Comparison of ENCODE assay signal across 21 cellular contexts in the genomic region with DNA sequence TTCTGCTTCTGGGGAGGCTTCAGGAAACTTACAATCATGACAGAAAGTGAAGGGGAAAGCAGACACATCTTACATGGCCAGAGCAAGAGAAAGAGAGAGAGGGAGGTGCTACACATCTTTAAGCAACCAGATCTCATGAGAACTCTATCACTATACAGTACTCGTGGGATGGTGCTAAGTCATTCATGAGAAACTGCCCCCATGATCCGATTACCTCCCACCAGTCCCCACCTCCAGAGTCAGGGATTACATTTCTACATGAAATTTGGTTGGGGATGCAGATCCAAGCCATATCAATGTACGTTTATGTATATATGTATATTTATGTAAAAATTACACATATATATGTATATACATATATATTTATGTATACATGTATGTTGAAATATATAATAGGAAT. TPM values are rescaled to one million over a fixed set of nuclear protein-coding genes. Genes with fewer than 3 reads are reported as not detected.
DNase-seq lines count a peak whose midpoint lies in the region; ATAC-seq, FAIRE-seq and TF ChIP-seq lines count a peak whose summit lies in the region.
"Had no signal": no experiment of that assay in that cellular context is flagged by ENCODE, and none has a peak within 500 bp of the region (broad histone marks: within the 10 kb centered on the region; RNA-seq: fewer than 3 reads in every experiment).

No MANE protein-coding gene starts in this region.

- no peak overlapping the region for H3K4me3 ChIP-seq in HEK293 (ENCODE audit: low read depth, low read length)
- no peak overlapping the region for H3K4me3 ChIP-seq in K562
- H3K4me3 ChIP-seq in Peyer's patch: no peak overlapping the region
- H3K4me3 ChIP-seq: GM23338 had no signal

- H3K36me3 Mint-ChIP-seq in nephron progenitor cell (ENCODE audit: low read depth): no peaks in the 10 kb centered on the region
- H3K36me3 Mint-ChIP-seq: CD4-positive, alpha-beta memory T cell had no signal

- H3K4me1 ChIP-seq in HEK293 (ENCODE audit: control insufficient read depth, insufficient read depth, low read length): 0 out of 2 replicates have a peak, but pooled peaks cover 2% of the 10 kb centered on the region
- H3K4me1 ChIP-seq in K562 (replicated peaks in 1 of 2; ENCODE audit: control insufficient read depth in 2 of 2, insufficient read depth in 2 of 2, low read length in 2 of 2): peaks cover 0 to 7% of the 10 kb centered on the region in 2 experiments; a peak in 2 of 5 replicates
- H3K4me1 ChIP-seq in Peyer's patch: no peaks in the 10 kb centered on the region

- peaks cover 7% of the 10 kb centered on the region for H3K4me1 Mint-ChIP-seq in nephron progenitor cell
- H3K4me1 Mint-ChIP-seq: CD4-positive, alpha-beta memory T cell had no signal

- H3K9me3 ChIP-seq in HEK293 (ENCODE audit: control insufficient read depth, insufficient read depth, low read depth, low read length) (no peaks in the 10 kb centered on the region), K562 (replicated peaks; ENCODE audit: control insufficient read depth, insufficient read depth, low read depth, low read length) (no peaks in the 10 kb centered on the region), Peyer's patch (no peaks in the 10 kb centered on the region)

- no peak overlapping the region for H3K9ac ChIP-seq in K562 (ENCODE audit: insufficient read depth in 1 of 2, low read depth in 2 of 2, low read length in 2 of 2)

- CTCF ChIA-PET in HEK293 (lab: Yijun Ruan, JAX): no interaction called here
- CTCF ChIA-PET in K562 (lab: Yijun Ruan, JAX; ENCODE audit: low intra/inter-chr PET ratio): interaction anchor here (0.5 kb wide), 1 partner anchor 224 kb away, joined by 4 read pairs; no protein-coding TSS in a partner anchor

- peak overlapping the region; percentile 55; the same call in 1 of the 2 replicates for H2AFZ ChIP-seq in K562 (ENCODE audit: low read depth, low read length)
- H2AFZ ChIP-seq: GM23338 had no signal

- FAIRE-seq in RCC 7860 (lab: Jason Lieb, UNC): peak; percentile 20
- no peak for FAIRE-seq in K562 (lab: Jason Lieb, UNC)
- FAIRE-seq in frontal cortex (lab: Jason Lieb, UNC): peak; percentile 40
- FAIRE-seq: A204.1, GM12892, GM18507, H54, HTR-8/SVneo had no signal

- no peak overlapping the region for H3K27ac Mint-ChIP-seq in nephron progenitor cell
- H3K27ac Mint-ChIP-seq: CD4-positive, alpha-beta memory T cell; GM23338; IgD-negative memory B cell had no signal

- peaks cover 7% of the 10 kb centered on the region for H3K27me3 Mint-ChIP-seq in nephron progenitor cell (ENCODE audit: low read depth, poor library complexity)

- H3K36me3 ChIP-seq in HEK293 (ENCODE audit: control insufficient read depth in 2 of 2, insufficient read depth in 1 of 2, low read length in 2 of 2): no peaks in the 10 kb centered on the region
- H3K36me3 ChIP-seq in K562 (ENCODE audit: control insufficient read depth, insufficient read depth, low read length): no peaks in the 10 kb centered on the region
- no peaks in the 10 kb centered on the region for H3K36me3 ChIP-seq in Peyer's patch

- no peak for TF ChIP-seq RAD21 in K562 (CRISPR knock-in tag; conservative IDR thresholded peaks at IDR 0.05 in 1 of 2, IDR thresholded peaks at IDR 0.05 in 1 of 2)

- 2% methylated on average over 3 of the region's 3 CpGs for WGBS in K562 (ENCODE audit: insufficient coverage, low coverage, missing lambda C conversion rate)

- intact Hi-C loops in K562 (cut with micrococcal nuclease): no loop called here

- POLR2A ChIA-PET in HEK293 (lab: Yijun Ruan, JAX) (no interaction called here), K562 (lab: Yijun Ruan, JAX) (no interaction called here)

- H3K27me3 ChIP-seq in K562 (ENCODE audit: control insufficient read depth in 2 of 2, insufficient read depth in 2 of 2, low read length in 2 of 2): no peaks in the 10 kb centered on the region
- no peaks in the 10 kb centered on the region for H3K27me3 ChIP-seq in Peyer's patch

- TF ChIP-seq POLR2A in K562 (conservative IDR thresholded peaks at IDR 0.05): no peak
- no peak for TF ChIP-seq POLR2A in Peyer's patch (IDR thresholded peaks at IDR 0.05)

- TF ChIP-seq EP300 in K562 (IDR thresholded peaks at IDR 0.05; ENCODE audit: low read length): no peak

- DNase-seq in RCC 7860 (ENCODE audit: low spot score) (no peak), K562 (ENCODE audit: extremely low read depth in 1 of 4, low spot score in 3 of 4) (no peak), frontal cortex (ENCODE audit: low spot score in 2 of 2) (no peak), Peyer's patch (no peak), nephron progenitor cell (no peak), OCI-M1 (lab: John Stamatoyannopoulos, UW) (no peak)
- DNase-seq: AML-193; CD4-positive, alpha-beta memory T cell; DMS153; DMS79; GDM1 had no signal

- H3K79me2 ChIP-seq in K562 (ENCODE audit: control insufficient read depth, insufficient read depth, low read length): no peaks in the 10 kb centered on the region

- no peak for ATAC-seq in K562
- ATAC-seq: GM23338 had no signal

- TF ChIP-seq CTCF in HEK293 (tag by site-specific recombination; IDR thresholded peaks at IDR 0.05): no peak
- no peak for TF ChIP-seq CTCF in K562 (IDR thresholded peaks at IDR 0.05 in 2 of 3, conservative IDR thresholded peaks at IDR 0.05 in 1 of 3; ENCODE audit: insufficient read depth in 2 of 3, low read depth in 1 of 3, low read length in 3 of 3)
- TF ChIP-seq CTCF in Peyer's patch (IDR thresholded peaks at IDR 0.05): no peak
- TF ChIP-seq CTCF in nephron progenitor cell (IDR thresholded peaks at IDR 0.05): no peak

- H3K9me3 Mint-ChIP-seq in nephron progenitor cell: peaks cover 16% of the 10 kb centered on the region
- H3K9me3 Mint-ChIP-seq: HFFc6 had no signal

- H3K27ac ChIP-seq in HEK293 (ENCODE audit: extremely low read depth, low read depth, low read length) (no peak overlapping the region), K562 (ENCODE audit: extremely low read depth, low read depth, low read length) (no peak overlapping the region), Peyer's patch (no peak overlapping the region)
- H3K27ac ChIP-seq: C4-2B had no signal

- H3K4me2 ChIP-seq in K562 (ENCODE audit: insufficient read depth, low read length): no peak overlapping the region
- H3K4me2 ChIP-seq: GM23338 had no signal

- no peak overlapping the region for H3K4me3 Mint-ChIP-seq in nephron progenitor cell
- H3K4me3 Mint-ChIP-seq: CD4-positive, alpha-beta memory T cell; GM23338; HFFc6; IgD-negative memory B cell had no signal

- in situ Hi-C loops in K562 (cut with MboI): no loop called here

- no peaks in the 10 kb centered on the region for H4K20me1 ChIP-seq in K562 (replicated peaks; ENCODE audit: control insufficient read depth, insufficient read depth, low read length)

- no TSS peak for BruUV-seq in K562 (replicated peaks; lab: Mats Ljungman, UMichigan)

- H3K9me1 ChIP-seq in K562 (ENCODE audit: control insufficient read depth, insufficient read depth, low read length): no peaks in the 10 kb centered on the region

TF ChIP-seq in K562, 482 proteins besides CTCF, POLR2A, EP300 and RAD21 (continues in another document):
- TF ChIP-seq CBFA2T2 (conservative IDR thresholded peaks at IDR 0.05) (no peak), NFXL1 (CRISPR knock-in tag; IDR thresholded peaks at IDR 0.05) (no peak), ELF4 (CRISPR knock-in tag; IDR thresholded peaks at IDR 0.05) (no peak), SETDB1 (IDR thresholded peaks at IDR 0.05; ENCODE audit: low read length) (no peak), NCOA1 (IDR thresholded peaks at IDR 0.05; ENCODE audit: low read depth) (no peak), THRAP3 (IDR thresholded peaks at IDR 0.05; ENCODE audit: borderline replicate concordance) (no peak), GMEB1 (CRISPR knock-in tag; IDR thresholded peaks at IDR 0.05) (no peak), SMAD4 (CRISPR knock-in tag; conservative IDR thresholded peaks at IDR 0.05) (no peak)

RNA-seq across cellular contexts. Expression of gene CCDC112, which starts 54.4 kb away (rescaled TPM):
- 0.65 and 3.1 TPM in 2 replicates for total RNA-seq in K562 (2011; cell fraction: chromatin; rRNA removed; ENCODE audit: low replicate concordance)
- 0.50 and 0.66 TPM in 2 replicates for total RNA-seq in K562 (2011; cell fraction: nucleolus; rRNA removed)
- total RNA-seq in K562 (2011; cell fraction: nucleoplasm; rRNA removed): 1.3 and 2.4 TPM in 2 replicates
- total RNA-seq in K562 (2014; rRNA removed): 7.4 and 8.5 TPM in 2 replicates
- 13.7 and 16.4 TPM in 2 replicates for total RNA-seq in K562 (2014; rRNA removed; fragmentation: Illumina TruSeq; extraction: Trizol)
- 14.0 and 15.2 TPM in 2 replicates for total RNA-seq in K562 (2015; rRNA removed; fragmentation: Illumina TruSeq; extraction: Trizol)
- total RNA-seq in K562 (2021): 5.6 and 6.2 TPM in 2 replicates
- 2.7 and 3.4 TPM in 2 replicates for polyA plus RNA-seq in K562 (2011; rRNA removed)
- 1.2 TPM in 2 replicates for polyA plus RNA-seq in K562 (2011; cell fraction: cytosol; rRNA removed)
- polyA plus RNA-seq in K562 (2011; cell fraction: nucleus; rRNA removed): 0.87 and 1.1 TPM in 2 replicates
- polyA plus RNA-seq in K562 (2012): 5.6 and 6.2 TPM in 2 replicates
- 14.4 and 15.3 TPM in 2 replicates for polyA plus RNA-seq in K562 (2014; fragmentation: Illumina TruSeq; extraction: Trizol)
- 1 to 10 TPM; 3.3 to 3.5 TPM for polyA plus RNA-seq in K562 (2014; fragmentation: Nextera tagmentation; extraction: Ambion mirVana)
- 7.9 and 9.9 TPM in 2 replicates for polyA plus RNA-seq in K562 (2014; rRNA removed)
- polyA minus RNA-seq in K562 (2011; rRNA and poly(A)+ RNA removed): 2.1 and 2.8 TPM in 2 replicates
- 1.5 TPM in 2 replicates for polyA minus RNA-seq in K562 (2011; cell fraction: cytosol; rRNA and poly(A)+ RNA removed)
- polyA minus RNA-seq in K562 (2011; cell fraction: nucleus; rRNA and poly(A)+ RNA removed): 1.5 and 2.8 TPM in 2 replicates
- total RNA-seq in frontal cortex: 87.6 TPM
- total RNA-seq in Peyer's patch: 10 to 100 TPM in 2 of 4 donors, 1 to 10 TPM in 2; 6.8 to 13.2 (median 10.5) TPM
